ENCODE assay signal across 9 cellular contexts in genomic region chr1:40344597-40344996, GRCh38. TPM values are rescaled to one million over a fixed set of nuclear protein-coding genes. Genes with fewer than 3 reads are reported as not detected.
DNase-seq lines count a peak whose midpoint lies in the region; ATAC-seq and TF ChIP-seq lines count a peak whose summit lies in the region.
"Had no signal": no experiment of that assay in that cellular context is flagged by ENCODE, and none has a peak within 500 bp of the region (broad histone marks: within the 10 kb centered on the region; RNA-seq: fewer than 3 reads in every experiment).

No MANE protein-coding gene starts in this region.

- H3K36me3 Mint-ChIP-seq in activated CD8-positive, alpha-beta T cell treated with anti-CD3 and anti-CD28 coated beads for 36 hours (ENCODE audit: low read depth), result peaks cover 6% of the 10 kb centered on the region

- no peaks in the 10 kb centered on the region for H3K27me3 Mint-ChIP-seq in activated CD8-positive, alpha-beta T cell treated with anti-CD3 and anti-CD28 coated beads for 36 hours

- TF ChIP-seq POLR2A in heart left ventricle (IDR thresholded peaks at IDR 0.05) (no peak), spleen (IDR thresholded peaks at IDR 0.05) (no peak)

- H3K79me2 ChIP-seq in ACC112 (ENCODE audit: control insufficient read depth, insufficient read depth, low read length, unreplicated experiment), result no peaks in the 10 kb centered on the region

- H3K4me1 ChIP-seq in ACC112 (ENCODE audit: control insufficient read depth, insufficient read depth, low read length, unreplicated experiment), result no peaks in the 10 kb centered on the region
- peaks cover 0 to 52% (median 0%) of the 10 kb centered on the region in 12 donors for H3K4me1 ChIP-seq in heart left ventricle
- peaks cover 0 to 60% (median 36%) of the 10 kb centered on the region in 6 donors for H3K4me1 ChIP-seq in spleen
- no peaks in the 10 kb centered on the region for H3K4me1 ChIP-seq in foreskin keratinocyte

- WGBS in heart left ventricle, 4 donors, result 18 to 24% (median 24%) methylated on average over 6 of the region's 6 CpGs
- 16 to 33% (median 19%) methylated on average over 6 of the region's 6 CpGs for WGBS in spleen, 5 donors

- CTCF ChIA-PET in activated CD8-positive, alpha-beta T cell treated with anti-CD3 and anti-CD28 coated beads for 36 hours (lab: Charles Lee), result interaction anchor here (0.6 to 2.6 kb wide), 10 partner anchors 8 to 201 kb away, joined by 3 to 11 read pairs (median 4); partner anchors contain the start of gene COL9A2

- no peak for TF ChIP-seq CTCF in activated CD8-positive, alpha-beta T cell treated with anti-CD3 and anti-CD28 coated beads for 36 hours (IDR thresholded peaks at IDR 0.05)
- TF ChIP-seq CTCF in heart left ventricle (IDR thresholded peaks at IDR 0.05) (no peak), spleen (IDR thresholded peaks at IDR 0.05 in 8 of 11, conservative IDR thresholded peaks at IDR 0.05 in 3 of 11) (no peak), foreskin keratinocyte (conservative IDR thresholded peaks at IDR 0.05) (no peak)

- H3K9me3 ChIP-seq in heart left ventricle (peaks cover 0 to 5% (median 0%) of the 10 kb centered on the region in 12 donors), spleen (no peaks in the 10 kb centered on the region)

- H3K27ac Mint-ChIP-seq in activated CD8-positive, alpha-beta T cell treated with anti-CD3 and anti-CD28 coated beads for 36 hours, result peak overlapping the region; percentile 16

- DNase-seq in HuH-7 (ENCODE audit: low spot score) (peak; percentile 36), heart left ventricle (peak in 4 of 5 donors; percentile 23 to 46 (median 36)), spleen (peak; percentile 87), foreskin keratinocyte (no peak)
- peak; percentile 55 for DNase-seq in activated CD8-positive, alpha-beta T cell treated with anti-CD3 and anti-CD28 coated beads for 36 hours

- peak overlapping the region; percentile 29 for H3K4me3 ChIP-seq in ACC112 (ENCODE audit: low read depth, low read length)
- peak overlapping the region in 3 of 12 donors; percentile 10 to 47 (median 17) for H3K4me3 ChIP-seq in heart left ventricle
- peak overlapping the region in 4 of 8 donors; percentile 19 to 60 (median 21) for H3K4me3 ChIP-seq in spleen

- H3K36me3 ChIP-seq in ACC112 (ENCODE audit: insufficient read depth, low read length) (no peaks in the 10 kb centered on the region), heart left ventricle (no peaks in the 10 kb centered on the region), spleen (no peaks in the 10 kb centered on the region)

- H3K27ac ChIP-seq in ACC112 (ENCODE audit: low read depth, low read length) (no peak overlapping the region), heart left ventricle (peak overlapping the region in 1 of 12 donors; percentile 85), spleen (peak overlapping the region in 6 of 8 donors; percentile 30 to 92 (median 68)), foreskin keratinocyte (no peak overlapping the region)

- H3K27me3 ChIP-seq in ACC112 (ENCODE audit: insufficient read depth, low read length), result no peaks in the 10 kb centered on the region
- H3K27me3 ChIP-seq in heart left ventricle, result no peaks in the 10 kb centered on the region
- H3K27me3 ChIP-seq in spleen (replicated peaks in 1 of 7), result no peaks in the 10 kb centered on the region
- H3K27me3 ChIP-seq in foreskin keratinocyte, result peaks cover 10% of the 10 kb centered on the region

- H2AFZ ChIP-seq in ACC112 (ENCODE audit: low read length, unreplicated experiment), result peak overlapping the region; percentile 69

- POLR2A ChIA-PET in activated CD8-positive, alpha-beta T cell treated with anti-CD3 and anti-CD28 coated beads for 36 hours (lab: Charles Lee), result interaction anchor here (0.6 to 1.9 kb wide), 6 partner anchors 9 to 41 kb away, joined by 3 to 5 read pairs (median 4); no protein-coding TSS in a partner anchor

- no peaks in the 10 kb centered on the region for H3K9me3 Mint-ChIP-seq in activated CD8-positive, alpha-beta T cell treated with anti-CD3 and anti-CD28 coated beads for 36 hours
- H3K9me3 Mint-ChIP-seq: neural crest cell had no signal

- intact Hi-C loops in activated CD8-positive, alpha-beta T cell treated with anti-CD3 and anti-CD28 coated beads for 36 hours (cut with micrococcal nuclease), result no loop called here
- intact Hi-C loops in heart left ventricle (cut with DNase I), result loop anchor here in 7 of 10 donors (5.0 to 10.0 kb wide), 4 partner anchors 53 to 63 kb away; no protein-coding TSS in a partner anchor
- intact Hi-C loops in spleen (cut with DNase I; ENCODE audit: low total_unique reads), result no loop called here

- peak; percentile 61 for ATAC-seq in activated CD8-positive, alpha-beta T cell treated with anti-CD3 and anti-CD28 coated beads for 36 hours
- ATAC-seq in heart left ventricle (peak in 3 of 4 donors; percentile 74 to 88 (median 75)), GM21723 (IDR thresholded peaks at IDR 0.05; ENCODE audit: unreplicated experiment) (no peak), foreskin keratinocyte (no peak), HG03175 (IDR thresholded peaks at IDR 0.05; ENCODE audit: unreplicated experiment) (no peak)

- H3K4me1 Mint-ChIP-seq in activated CD8-positive, alpha-beta T cell treated with anti-CD3 and anti-CD28 coated beads for 36 hours (ENCODE audit: low read depth), result peaks cover 45% of the 10 kb centered on the region
- H3K4me1 Mint-ChIP-seq: neural crest cell had no signal

- H3K4me3 Mint-ChIP-seq in activated CD8-positive, alpha-beta T cell treated with anti-CD3 and anti-CD28 coated beads for 36 hours, result peak overlapping the region; percentile 51
- H3K4me3 Mint-ChIP-seq: neural crest cell had no signal

RNA-seq across cellular contexts. Expression of gene COL9A2, which starts 27.5 kb away (rescaled TPM):
- total RNA-seq in activated CD8-positive, alpha-beta T cell treated with anti-CD3 and anti-CD28 coated beads for 36 hours, result 1 to 10 TPM; 4.3 to 5.4 TPM
- total RNA-seq in heart left ventricle (1 to 10 TPM in 1 of 9 donors, under 1 TPM in 7, not detected in 1; 0.14 to 1.4 (median 0.50) TPM), spleen (10 to 100 TPM in 2 of 7 donors, 1 to 10 TPM in 5; 3.1 to 16.0 (median 6.2) TPM), foreskin keratinocyte (22.6 and 40.3 TPM in 2 replicates)
- polyA plus RNA-seq in heart left ventricle (under 1 TPM; 0.26 to 0.91 TPM), spleen (10 to 100 TPM in 2 of 3 donors, 1 to 10 TPM in 1; 9.1 to 17.8 (median 10.1) TPM), foreskin keratinocyte (26.6 and 48.6 TPM in 2 replicates)

RNA-seq across cellular contexts. Expression of gene SMAP2, which starts 28.9 kb away (rescaled TPM):
- 100 to 1,000 TPM; 204 to 209 TPM for total RNA-seq in activated CD8-positive, alpha-beta T cell treated with anti-CD3 and anti-CD28 coated beads for 36 hours
- total RNA-seq in heart left ventricle (10 to 100 TPM in 8 of 9 donors, 1 to 10 TPM in 1; 9.9 to 44.4 (median 12.9) TPM), spleen (100 to 1,000 TPM; 120 to 435 (median 252) TPM), foreskin keratinocyte (20.4 and 20.9 TPM in 2 replicates)
- polyA plus RNA-seq in heart left ventricle (10 to 100 TPM in 1 of 2 donors, 1 to 10 TPM in 1; 8.9 to 24.5 TPM), spleen (100 to 1,000 TPM; 135 to 196 (median 148) TPM), foreskin keratinocyte (15.8 and 18.5 TPM in 2 replicates)

Comparison
In these comparisons a context has a peak if more than half of its experiments do, and no peak if none do; other contexts are left out.
1. H3K27ac ChIP-seq: peak in spleen (6 of 8); none in ACC112 (single experiment) and foreskin keratinocyte (single experiment).
2. DNase-seq: peak in HuH-7 (single experiment), activated CD8-positive, alpha-beta T cell treated with anti-CD3 and anti-CD28 coated beads for 36 hours (single experiment), heart left ventricle (4 of 5) and spleen (single experiment); none in foreskin keratinocyte (0 of 2).
3. ATAC-seq: peak in activated CD8-positive, alpha-beta T cell treated with anti-CD3 and anti-CD28 coated beads for 36 hours (single experiment) and heart left ventricle (3 of 4); none in GM21723 (single experiment), foreskin keratinocyte (single experiment) and HG03175 (single experiment).
4. intact Hi-C loops: an anchor here in heart left ventricle (5.0 to 10.0 kb wide); none called in activated CD8-positive, alpha-beta T cell treated with anti-CD3 and anti-CD28 coated beads for 36 hours and spleen.